ENCODE assay signal across 14 cellular contexts in genomic region chr1:160741597-160742348, GRCh38. TPM values are rescaled to one million over a fixed set of nuclear protein-coding genes. Genes with fewer than 3 reads are reported as not detected.
A peak's percentile ranks its signal among the peaks of the same experiment; 100 is the strongest.
DNase-seq lines count a peak whose midpoint lies in the region; ATAC-seq and TF ChIP-seq lines count a peak whose summit lies in the region.
"Had no signal": no experiment of that assay in that cellular context is flagged by ENCODE, and none has a peak within 500 bp of the region (broad histone marks: within the 10 kb centered on the region; RNA-seq: fewer than 3 reads in every experiment).

No MANE protein-coding gene starts in this region.

- H3K36me3 Mint-ChIP-seq in activated naive CD8-positive, alpha-beta T cell treated with anti-CD3 and anti-CD28 coated beads, Interleukin-2, amount 10 ng/mL, durations not matched to agents 7 days and 5 days, result peaks cover 38% of the 10 kb centered on the region
- H3K36me3 Mint-ChIP-seq in nephron progenitor cell (ENCODE audit: low read depth), result peaks cover 3% of the 10 kb centered on the region

- ATAC-seq in activated naive CD8-positive, alpha-beta T cell treated with anti-CD3 and anti-CD28 coated beads, Interleukin-2, amount 10 ng/mL, durations not matched to agents 7 days and 5 days (ENCODE audit: low read depth), result no peak
- ATAC-seq in HG03039 (IDR thresholded peaks at IDR 0.05; ENCODE audit: unreplicated experiment), result no peak

- peak; percentile 22 for TF ChIP-seq CTCF in GM20000 (IDR thresholded peaks at IDR 0.05; ENCODE audit: extremely low read depth, missing control alignments)
- TF ChIP-seq CTCF in nephron progenitor cell (IDR thresholded peaks at IDR 0.05), result no peak

- POLR2A ChIA-PET in activated naive CD8-positive, alpha-beta T cell treated with anti-CD3 and anti-CD28 coated beads, Interleukin-2, amount 10 ng/mL, durations not matched to agents 7 days and 5 days (lab: Charles Lee), result interaction anchor here (1.2 to 2.8 kb wide), 4 partner anchors 9 to 56 kb away, joined by 3 to 12 read pairs (median 8); no protein-coding TSS in a partner anchor

- H3K9me3 Mint-ChIP-seq in activated naive CD8-positive, alpha-beta T cell treated with anti-CD3 and anti-CD28 coated beads, Interleukin-2, amount 10 ng/mL, durations not matched to agents 7 days and 5 days, result peaks cover 5% of the 10 kb centered on the region
- H3K9me3 Mint-ChIP-seq in nephron progenitor cell, result peaks cover 12% of the 10 kb centered on the region

- peaks cover 74% of the 10 kb centered on the region for H3K4me1 Mint-ChIP-seq in activated naive CD8-positive, alpha-beta T cell treated with anti-CD3 and anti-CD28 coated beads, Interleukin-2, amount 10 ng/mL, durations not matched to agents 7 days and 5 days
- H3K4me1 Mint-ChIP-seq in nephron progenitor cell, result peaks cover 47% of the 10 kb centered on the region

- DNase-seq in NK-92 treated with Interleukin-12 subunit alpha and Interleukin-12 subunit beta, amount 100 ng/mL, for 24 hours (lab: John Stamatoyannopoulos, UW), result peak; percentile 26
- DNase-seq in NK-92 (lab: John Stamatoyannopoulos, UW; ENCODE audit: unreplicated experiment) (no peak), GM20000 (ENCODE audit: low spot score) (no peak), nephron progenitor cell (no peak), mesenteric fat pad (ENCODE audit: low spot score) (no peak), NCI-H1930 (lab: John Stamatoyannopoulos, UW) (no peak)
- no peak for DNase-seq in activated naive CD8-positive, alpha-beta T cell treated with anti-CD3 and anti-CD28 coated beads, Interleukin-2, amount 10 ng/mL, durations not matched to agents 7 days and 5 days
- DNase-seq: 8988T, COR-L47, erythroblast, left ventricle myocardium inferior, NCI-H2081 treated with DMSO at 0.1 percent for 48 hours had no signal

- H3K27me3 Mint-ChIP-seq in activated naive CD8-positive, alpha-beta T cell treated with anti-CD3 and anti-CD28 coated beads, Interleukin-2, amount 10 ng/mL, durations not matched to agents 7 days and 5 days, result no peaks in the 10 kb centered on the region
- peaks cover 4% of the 10 kb centered on the region for H3K27me3 Mint-ChIP-seq in nephron progenitor cell (ENCODE audit: low read depth, poor library complexity)

- peak overlapping the region; percentile 79 for H3K4me3 Mint-ChIP-seq in activated naive CD8-positive, alpha-beta T cell treated with anti-CD3 and anti-CD28 coated beads, Interleukin-2, amount 10 ng/mL, durations not matched to agents 7 days and 5 days
- H3K4me3 Mint-ChIP-seq in nephron progenitor cell, result no peak overlapping the region

- peak overlapping the region; percentile 85 for H3K27ac Mint-ChIP-seq in activated naive CD8-positive, alpha-beta T cell treated with anti-CD3 and anti-CD28 coated beads, Interleukin-2, amount 10 ng/mL, durations not matched to agents 7 days and 5 days
- peak overlapping the region; percentile 43 for H3K27ac Mint-ChIP-seq in nephron progenitor cell

RNA-seq across cellular contexts. Expression of gene SLAMF7, which starts 2.7 kb away (rescaled TPM):
- 100 to 1,000 TPM; 124 to 137 TPM for total RNA-seq in activated naive CD8-positive, alpha-beta T cell treated with anti-CD3 and anti-CD28 coated beads, Interleukin-2, amount 10 ng/mL, durations not matched to agents 7 days and 5 days
- total RNA-seq in mesenteric fat pad, result 0.64 TPM

RNA-seq across cellular contexts. Expression of gene CD48, which starts 30.2 kb away (rescaled TPM):
- total RNA-seq in activated naive CD8-positive, alpha-beta T cell treated with anti-CD3 and anti-CD28 coated beads, Interleukin-2, amount 10 ng/mL, durations not matched to agents 7 days and 5 days, result 100 to 1,000 TPM; 379 to 386 TPM
- total RNA-seq in mesenteric fat pad, result 5.3 TPM
- total RNA-seq: SK-MEL-5 had no signal

RNA-seq across cellular contexts. Expression of gene LY9, which starts 54.2 kb away (rescaled TPM):
- 10 to 100 TPM; 70.9 to 73.6 TPM for total RNA-seq in activated naive CD8-positive, alpha-beta T cell treated with anti-CD3 and anti-CD28 coated beads, Interleukin-2, amount 10 ng/mL, durations not matched to agents 7 days and 5 days
- 0.64 TPM for total RNA-seq in mesenteric fat pad
- total RNA-seq: left ventricle myocardium inferior, SK-MEL-5 had no signal

Comparison
In these comparisons a context has a peak if more than half of its experiments do, and no peak if none do; other contexts are left out.
1. RNA of gene SLAMF7, which starts 2.7 kb away (total RNA-seq): 124 to 137 TPM in activated naive CD8-positive, alpha-beta T cell treated with anti-CD3 and anti-CD28 coated beads, Interleukin-2, amount 10 ng/mL, durations not matched to agents 7 days and 5 days; 0.64 TPM in mesenteric fat pad (single experiment); every median in the first group is over 10 times any median in the second.
2. RNA of gene CD48, which starts 30.2 kb away (total RNA-seq): 379 to 386 TPM in activated naive CD8-positive, alpha-beta T cell treated with anti-CD3 and anti-CD28 coated beads, Interleukin-2, amount 10 ng/mL, durations not matched to agents 7 days and 5 days; 5.3 TPM in mesenteric fat pad (single experiment); every median in the first group is over 10 times any median in the second.
3. RNA of gene LY9, which starts 54.2 kb away (total RNA-seq): 70.9 to 73.6 TPM in activated naive CD8-positive, alpha-beta T cell treated with anti-CD3 and anti-CD28 coated beads, Interleukin-2, amount 10 ng/mL, durations not matched to agents 7 days and 5 days; 0.64 TPM in mesenteric fat pad (single experiment); every median in the first group is over 10 times any median in the second.